ENCODE assay signal across 8 cellular contexts in the genomic region with DNA sequence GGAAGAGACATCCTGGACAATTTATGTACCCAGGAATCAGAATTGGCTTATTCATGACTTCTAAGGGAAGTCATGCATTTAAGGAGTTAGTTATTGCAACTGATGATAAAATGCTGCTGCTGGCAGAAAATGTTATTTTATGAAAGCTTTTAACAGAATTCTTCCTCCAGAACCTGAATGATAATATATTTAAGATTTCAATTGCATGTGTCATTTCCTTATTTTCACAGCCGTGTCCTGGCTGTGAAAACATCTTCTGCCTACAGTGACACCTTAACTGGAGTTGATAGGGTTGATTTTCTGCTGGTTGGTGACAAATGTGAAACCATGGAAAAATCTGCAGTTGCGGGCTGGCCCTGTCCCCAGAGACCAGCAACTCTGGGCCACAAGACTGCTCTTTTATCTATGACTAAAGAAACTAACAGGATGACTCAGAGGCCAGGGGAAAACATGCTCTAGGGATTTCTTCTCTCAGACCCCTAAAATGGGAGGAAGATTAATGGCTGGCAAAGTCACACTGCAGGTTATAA. TPM values are rescaled to one million over a fixed set of nuclear protein-coding genes. Genes with fewer than 3 reads are reported as not detected.
A peak's percentile ranks its signal among the peaks of the same experiment; 100 is the strongest.
DNase-seq lines count a peak whose midpoint lies in the region; ATAC-seq, FAIRE-seq and TF ChIP-seq lines count a peak whose summit lies in the region.

No MANE protein-coding gene starts in this region.

- 6% methylated on average over 2 of the region's 2 CpGs for WGBS in HepG2 (ENCODE audit: low lambda C conversion rate)

- no peak for TF ChIP-seq RAD21 in HepG2 (CRISPR knock-in tag; IDR thresholded peaks at IDR 0.05)

- ATAC-seq in Right ventricle myocardium superior (ENCODE audit: poor library complexity) = no peak
- ATAC-seq in HG02973 (IDR thresholded peaks at IDR 0.05; ENCODE audit: unreplicated experiment) = peak; percentile 90
- no peak; the same call in 2 of the 3 replicates for ATAC-seq in HepG2

- no peaks in the 10 kb centered on the region for H4K20me1 ChIP-seq in HepG2 (ENCODE audit: insufficient read depth, low read length)

- DNase-seq in left ventricle myocardium inferior (no peak), Right ventricle myocardium superior (no peak), T1000 (lab: John Stamatoyannopoulos, UW) (peak; percentile 73), HepG2 (ENCODE audit: low spot score) (no peak), NCI-H345 (lab: John Stamatoyannopoulos, UW) (no peak), immature natural killer cell (no peak)
- DNase-seq in effector CD8-positive, alpha-beta T cell (lab: John Stamatoyannopoulos, UW) = no peak

- H3K27ac ChIP-seq in left ventricle myocardium inferior (replicated peaks) (peak overlapping the region; percentile 16), HepG2 (ENCODE audit: extremely low read length, insufficient read depth, low read length) (no peak overlapping the region)

- H3K27me3 ChIP-seq in left ventricle myocardium inferior (ENCODE audit: low read depth) (no peaks in the 10 kb centered on the region), HepG2 (ENCODE audit: control insufficient read depth in 1 of 2, insufficient read depth in 2 of 2, low read length in 2 of 2) (no peaks in the 10 kb centered on the region; a peak in 1 of 5 replicates)

- H3K9me3 ChIP-seq in left ventricle myocardium inferior (replicated peaks) = no peaks in the 10 kb centered on the region
- H3K9me3 ChIP-seq in HepG2 (ENCODE audit: low read length) = no peaks in the 10 kb centered on the region

- peaks cover 7 to 17% (median 8%) of the 10 kb centered on the region in 3 donors for H3K27me3 Mint-ChIP-seq in immature natural killer cell (ENCODE audit: low read depth in 3 of 3)

- no peaks in the 10 kb centered on the region for H3K9me3 Mint-ChIP-seq in immature natural killer cell

- TF ChIP-seq EP300 in HepG2 (IDR thresholded peaks at IDR 0.05; ENCODE audit: low read depth in 2 of 2, low read length in 2 of 2) (no peak), HepG2 (CRISPR knock-in tag; IDR thresholded peaks at IDR 0.05; ENCODE audit: borderline replicate concordance) (no peak)

- H2AFZ ChIP-seq in HepG2 (ENCODE audit: low read length) = no peak overlapping the region

- no peak overlapping the region for H3K27ac Mint-ChIP-seq in immature natural killer cell

- no peaks in the 10 kb centered on the region for H3K4me1 Mint-ChIP-seq in immature natural killer cell

- no peak overlapping the region for H3K4me2 ChIP-seq in HepG2 (ENCODE audit: low read depth, low read length)

- no TSS peak for BruUV-seq in HepG2 (replicated peaks; lab: Mats Ljungman, UMichigan)

- CTCF ChIA-PET in HepG2 (lab: Yijun Ruan, JAX; ENCODE audit: low intra/inter-chr PET ratio, low total read pairs) = no interaction called here

- no peak for TF ChIP-seq POLR2A in HepG2 (IDR thresholded peaks at IDR 0.05; ENCODE audit: insufficient read depth in 1 of 2, low read depth in 2 of 2, low read length in 2 of 2)

- no peaks in the 10 kb centered on the region for H3K79me2 ChIP-seq in HepG2 (ENCODE audit: insufficient read depth, low read length)

- POLR2A ChIA-PET in HepG2 (lab: Yijun Ruan, JAX) = no interaction called here

- H3K4me1 ChIP-seq in left ventricle myocardium inferior = peaks cover 26% of the 10 kb centered on the region
- H3K4me1 ChIP-seq in HepG2 (ENCODE audit: insufficient read depth, low read length) = no peaks in the 10 kb centered on the region

- no peak overlapping the region for H3K4me3 Mint-ChIP-seq in immature natural killer cell

- H3K36me3 ChIP-seq in left ventricle myocardium inferior (no peaks in the 10 kb centered on the region), HepG2 (replicated peaks in 1 of 2; ENCODE audit: control insufficient read depth in 1 of 2, insufficient read depth in 2 of 2, low read length in 2 of 2) (no peaks in the 10 kb centered on the region)

- H3K4me3 ChIP-seq in left ventricle myocardium inferior (no peak overlapping the region), HepG2 (replicated peaks in 1 of 3; ENCODE audit: insufficient read depth in 1 of 3, low read depth in 2 of 3, low read length in 3 of 3) (no peak overlapping the region)

- H3K9ac ChIP-seq in HepG2 (ENCODE audit: insufficient read depth, low read depth, low read length) = no peak overlapping the region

- in situ Hi-C loops in HepG2 (cut with HindIII; ENCODE audit: extremely low pct_ligation_motif_present, low pct_unique_long_range_greater_than_20kb) = no loop called here

- no peaks in the 10 kb centered on the region for H3K36me3 Mint-ChIP-seq in immature natural killer cell

- intact Hi-C loops in left ventricle myocardium inferior (cut with micrococcal nuclease) = no loop called here
- intact Hi-C loops in Right ventricle myocardium superior (cut with DNase I) = no loop called here
- intact Hi-C loops in HepG2 (cut with micrococcal nuclease; ENCODE audit: unreplicated experiment) = no loop called here

- FAIRE-seq in HepG2 (lab: Jason Lieb, UNC) = no peak

- TF ChIP-seq CTCF in left ventricle myocardium inferior (IDR thresholded peaks at IDR 0.05; ENCODE audit: borderline replicate concordance) = no peak
- no peak for TF ChIP-seq CTCF in HepG2 (CRISPR knock-in tag; IDR thresholded peaks at IDR 0.05)

TF ChIP-seq in HepG2, 621 proteins besides CTCF, POLR2A, EP300 and RAD21:
- TF ChIP-seq FOSL2 (CRISPR knock-in tag; IDR thresholded peaks at IDR 0.05) (peak; percentile 32; the same call in 1 of the 2 replicates), E2F1 (CRISPR knock-in tag; IDR thresholded peaks at IDR 0.05) (no peak), ELF1 (CRISPR knock-in tag; IDR thresholded peaks at IDR 0.05) (no peak)

RNA-seq across cellular contexts. Expression of gene TRUB1, which starts 12.3 kb away (rescaled TPM):
- 18.4 TPM for total RNA-seq in left ventricle myocardium inferior
- total RNA-seq in Right ventricle myocardium superior = 12.0 TPM
- 38.9 and 47.8 TPM in 2 replicates for total RNA-seq in HepG2 (2016; rRNA removed; fragmentation: Illumina TruSeq; extraction: Trizol)
- total RNA-seq in HepG2 (2016; cell fraction: cytosol; rRNA removed; fragmentation: Illumina TruSeq; extraction: Trizol; ENCODE audit: low read depth) = 2.5 and 2.9 TPM in 2 replicates
- 38.5 and 51.1 TPM in 2 replicates for total RNA-seq in HepG2 (2016; cell fraction: insoluble cytoplasmic fraction; rRNA removed; fragmentation: Illumina TruSeq; extraction: Trizol)
- total RNA-seq in HepG2 (2016; cell fraction: membrane; rRNA removed; fragmentation: Illumina TruSeq; extraction: Trizol) = 12.8 and 13.5 TPM in 2 replicates
- 35.4 and 36.2 TPM in 2 replicates for total RNA-seq in HepG2 (2016; cell fraction: nucleus; rRNA removed; fragmentation: Illumina TruSeq; extraction: Trizol)
- polyA plus RNA-seq in HepG2 (2011; rRNA removed) = 7.6 and 10.6 TPM in 2 replicates
- polyA plus RNA-seq in HepG2 (2011; cell fraction: cytosol; rRNA removed) = 5.2 and 6.9 TPM in 2 replicates
- 3.8 and 4.5 TPM in 2 replicates for polyA plus RNA-seq in HepG2 (2011; cell fraction: nucleus; rRNA removed)
- 11.2 and 14.2 TPM in 2 replicates for polyA plus RNA-seq in HepG2 (2012)
- 1.5 and 1.6 TPM in 2 replicates for polyA plus RNA-seq in HepG2 (2016; cell fraction: cytosol; fragmentation: Illumina TruSeq; extraction: Trizol; ENCODE audit: low read depth)
- 38.6 and 40.0 TPM in 2 replicates for polyA plus RNA-seq in HepG2 (2016; cell fraction: insoluble cytoplasmic fraction; fragmentation: Illumina TruSeq; extraction: Trizol; ENCODE audit: low read depth)
- polyA plus RNA-seq in HepG2 (2016; cell fraction: membrane; fragmentation: Illumina TruSeq; extraction: Trizol; ENCODE audit: low read depth) = 6.5 and 7.2 TPM in 2 replicates
- 27.4 and 33.2 TPM in 2 replicates for polyA plus RNA-seq in HepG2 (2016; cell fraction: nucleus; fragmentation: Illumina TruSeq; extraction: Trizol; ENCODE audit: insufficient read depth, low read depth)
- polyA minus RNA-seq in HepG2 (2011; rRNA and poly(A)+ RNA removed; ENCODE audit: low replicate concordance) = 4.4 and 6.8 TPM in 2 replicates
- 9.9 and 12.8 TPM in 2 replicates for polyA minus RNA-seq in HepG2 (2011; cell fraction: cytosol; rRNA and poly(A)+ RNA removed)
- 26.3 and 32.0 TPM in 2 replicates for polyA minus RNA-seq in HepG2 (2011; cell fraction: nucleus; rRNA and poly(A)+ RNA removed)
- polyA plus RNA-seq in immature natural killer cell = 10 to 100 TPM in 2 of 3 donors, 1 to 10 TPM in 1; 1.9 to 11.2 (median 10.6) TPM
